In genomic region chr1:67651031-67651430, GRCh38 we compare ENCODE assay signal across 15 cellular contexts. TPM values are rescaled to one million over a fixed set of nuclear protein-coding genes. Genes with fewer than 3 reads are reported as not detected.
DNase-seq lines count a peak whose midpoint lies in the region; ATAC-seq and TF ChIP-seq lines count a peak whose summit lies in the region.
"Had no signal": no experiment of that assay in that cellular context is flagged by ENCODE, and none has a peak within 500 bp of the region (broad histone marks: within the 10 kb centered on the region; RNA-seq: fewer than 3 reads in every experiment).

No MANE protein-coding gene starts in this region.

- H3K79me1 ChIP-seq in mesendoderm (ENCODE audit: low read length) = no peaks in the 10 kb centered on the region

- intact Hi-C loops in Caco-2 (cut with micrococcal nuclease; ENCODE audit: unreplicated experiment) = no loop called here
- intact Hi-C loops in Panc1 (cut with micrococcal nuclease; ENCODE audit: unreplicated experiment) = no loop called here
- intact Hi-C loops in CD14-positive monocyte (cut with micrococcal nuclease) = no loop called here

- H4K5ac ChIP-seq in mesendoderm (ENCODE audit: low read length) = no peak overlapping the region

- H3K4me1 ChIP-seq in Caco-2 = peaks cover 35% of the 10 kb centered on the region
- peaks cover 10% of the 10 kb centered on the region for H3K4me1 ChIP-seq in GM23338 (ENCODE audit: insufficient read depth)
- H3K4me1 ChIP-seq in Panc1 (ENCODE audit: control insufficient read depth, insufficient read depth, low read length) = peaks cover 31% of the 10 kb centered on the region
- H3K4me1 ChIP-seq in mesendoderm (ENCODE audit: control insufficient read depth, low read depth, low read length) = peaks cover 9% of the 10 kb centered on the region
- peaks cover 8% of the 10 kb centered on the region for H3K4me1 ChIP-seq in endodermal cell (ENCODE audit: control insufficient read depth, insufficient read depth, low read length)

- POLR2A ChIA-PET in Caco-2 (lab: Charles Lee) = interaction anchor here (1.0 kb wide), 1 partner anchor 81 kb away, joined by 3 read pairs; no protein-coding TSS in a partner anchor
- POLR2A ChIA-PET in Panc1 (lab: Charles Lee) = no interaction called here

- no peaks in the 10 kb centered on the region for H4K20me1 ChIP-seq in GM23338 (replicated peaks; ENCODE audit: insufficient read depth)

- H3K4me2 ChIP-seq in GM23338 (no peak overlapping the region), mesendoderm (ENCODE audit: low read length) (no peak overlapping the region)

- H3K56ac ChIP-seq in mesendoderm (ENCODE audit: low read length) = no peak overlapping the region

- in situ Hi-C loops in Panc1 (cut with HindIII; ENCODE audit: low pct_unique_long_range_greater_than_20kb, low sequenced_read_pairs) = loop anchor here (25.0 kb wide), 1 partner anchor 114 kb away; no protein-coding TSS in a partner anchor

- no peak overlapping the region for H3K18ac ChIP-seq in mesendoderm (ENCODE audit: low read length)

- no peak overlapping the region for H2BK15ac ChIP-seq in mesendoderm (replicated peaks; ENCODE audit: low read depth)

- H3K9ac ChIP-seq in mesendoderm (ENCODE audit: low read length) (no peak overlapping the region), endodermal cell (ENCODE audit: extremely low read depth, low read length, poor library complexity, severe bottlenecking) (no peak overlapping the region)
- H3K9ac ChIP-seq: GM23248 had no signal

- no peak overlapping the region for H2BK120ac ChIP-seq in mesendoderm (ENCODE audit: low read depth, low read length)

- WGBS in mesendoderm (ENCODE audit: extremely low coverage, insufficient coverage, low lambda C conversion rate) = no CpG with 5 or more reads among the region's 3 CpGs
- WGBS in endodermal cell (ENCODE audit: insufficient coverage in 1 of 2, insufficient read length in 1 of 2), 2 experiments = 59 to 79% methylated on average over 2 to 3 of the region's 3 CpGs

- BruUV-seq in Caco-2 (replicated peaks; lab: Mats Ljungman, UMichigan) (no TSS peak), Panc1 (replicated peaks; lab: Mats Ljungman, UMichigan) (no TSS peak)

- H3K9me2 ChIP-seq in GM23338 (ENCODE audit: insufficient read depth) = no peaks in the 10 kb centered on the region

- H2AK5ac ChIP-seq in mesendoderm (ENCODE audit: low read length) = no peak overlapping the region

- no peaks in the 10 kb centered on the region; the same call in 1 of the 2 replicates for H3K9me3 ChIP-seq in Caco-2
- no peaks in the 10 kb centered on the region for H3K9me3 ChIP-seq in Panc1 (ENCODE audit: control insufficient read depth, insufficient read depth, low read depth, low read length)
- H3K9me3 ChIP-seq in endodermal cell (ENCODE audit: control insufficient read depth, low read length) = no peaks in the 10 kb centered on the region

- no peak overlapping the region for H2BK5ac ChIP-seq in mesendoderm (ENCODE audit: low read length)

- no peak overlapping the region for H4K8ac ChIP-seq in mesendoderm (ENCODE audit: low read depth, low read length)

- H3K27ac ChIP-seq in GM23338 (ENCODE audit: low read depth) = no peak overlapping the region
- peak overlapping the region; percentile 100; the same call in 1 of the 2 replicates for H3K27ac ChIP-seq in Panc1 (ENCODE audit: low read length)
- H3K27ac ChIP-seq in mesendoderm (ENCODE audit: low read depth, low read length) = no peak overlapping the region
- no peak overlapping the region for H3K27ac ChIP-seq in endodermal cell (ENCODE audit: low read depth, low read length)
- H3K27ac ChIP-seq: GM23248 had no signal

- H3K4me3 ChIP-seq in Caco-2 (ENCODE audit: low read depth, low read length) (no peak overlapping the region), GM23338 (no peak overlapping the region), Panc1 (ENCODE audit: low read depth in 2 of 2, low read length in 2 of 2) (no peak overlapping the region), mesendoderm (ENCODE audit: low read length) (no peak overlapping the region), endodermal cell (ENCODE audit: low read length) (no peak overlapping the region)
- H3K4me3 ChIP-seq: GM23248 had no signal

- CTCF ChIA-PET in Caco-2 (lab: Charles Lee) = interaction anchor here (1.5 kb wide), 1 partner anchor 109 kb away, joined by 4 read pairs; no protein-coding TSS in a partner anchor
- CTCF ChIA-PET in Panc1 (lab: Charles Lee) = no interaction called here

- H3K36me3 Mint-ChIP-seq in Caco-2 (ENCODE audit: insufficient read depth, unreplicated experiment) = no peaks in the 10 kb centered on the region
- H3K36me3 Mint-ChIP-seq in GM23338 (ENCODE audit: low read depth) = no peaks in the 10 kb centered on the region
- no peaks in the 10 kb centered on the region for H3K36me3 Mint-ChIP-seq in CD14-positive monocyte
- no peaks in the 10 kb centered on the region for H3K36me3 Mint-ChIP-seq in endodermal cell (ENCODE audit: low read depth)
- H3K36me3 Mint-ChIP-seq: CD8-positive, alpha-beta T cell had no signal

- H3K4ac ChIP-seq in mesendoderm (ENCODE audit: low read depth, low read length) = no peak overlapping the region

- H3K27me3 ChIP-seq in Caco-2 (replicated peaks; ENCODE audit: control insufficient read depth, insufficient read depth, low read length) (no peaks in the 10 kb centered on the region), GM23338 (ENCODE audit: insufficient read depth) (no peaks in the 10 kb centered on the region), Panc1 (ENCODE audit: control insufficient read depth, insufficient read depth, low read length) (no peaks in the 10 kb centered on the region), mesendoderm (ENCODE audit: insufficient read depth, low read length, poor library complexity) (no peaks in the 10 kb centered on the region), endodermal cell (ENCODE audit: control insufficient read depth, insufficient read depth, low read length, poor library complexity, severe bottlenecking) (no peaks in the 10 kb centered on the region)

- no peaks in the 10 kb centered on the region for H3F3A ChIP-seq in GM23338 (replicated peaks; ENCODE audit: low read depth)

- H3K27ac Mint-ChIP-seq in Caco-2 (ENCODE audit: unreplicated experiment) (peak overlapping the region; percentile 3), GM23338 (no peak overlapping the region), CD14-positive monocyte (peak overlapping the region in 1 of 7 donors; percentile 4), endodermal cell (no peak overlapping the region)
- H3K27ac Mint-ChIP-seq: B cell; CD8-positive, alpha-beta T cell had no signal

- H3K79me2 ChIP-seq in GM23338 (replicated peaks; ENCODE audit: insufficient read depth) (no peaks in the 10 kb centered on the region), mesendoderm (ENCODE audit: control insufficient read depth, insufficient read depth, low read length) (no peaks in the 10 kb centered on the region)

- H3K27me3 Mint-ChIP-seq in Caco-2 (ENCODE audit: insufficient read depth, unreplicated experiment) (no peaks in the 10 kb centered on the region), GM23338 (ENCODE audit: insufficient read depth, low read depth, poor library complexity) (peaks cover 2% of the 10 kb centered on the region), CD14-positive monocyte (ENCODE audit: low read depth in 3 of 3) (peaks cover 0 to 7% (median 0%) of the 10 kb centered on the region in 3 donors), endodermal cell (ENCODE audit: insufficient read depth) (peaks cover 2% of the 10 kb centered on the region)

- H3K4me1 Mint-ChIP-seq in Caco-2 (ENCODE audit: low read depth, unreplicated experiment) (peaks cover 18% of the 10 kb centered on the region), GM23338 (peaks cover 19% of the 10 kb centered on the region), CD14-positive monocyte (peaks cover 7% of the 10 kb centered on the region), endodermal cell (peaks cover 8% of the 10 kb centered on the region)
- H3K4me1 Mint-ChIP-seq: B cell had no signal

- no peak overlapping the region for H3K23ac ChIP-seq in mesendoderm (ENCODE audit: low read length)

- H3K9me3 Mint-ChIP-seq in Caco-2 (ENCODE audit: unreplicated experiment) (no peaks in the 10 kb centered on the region), GM23338 (no peaks in the 10 kb centered on the region; the same call in 2 of the 3 replicates), CD14-positive monocyte (no peaks in the 10 kb centered on the region), endodermal cell (no peaks in the 10 kb centered on the region)
- H3K9me3 Mint-ChIP-seq: CD8-positive, alpha-beta T cell had no signal

- ATAC-seq in GM23338 (no peak), Panc1 (no peak), GM21786 (IDR thresholded peaks at IDR 0.05; ENCODE audit: unreplicated experiment) (no peak)
- ATAC-seq: CD8-positive, alpha-beta T cell had no signal

- H3K4me3 Mint-ChIP-seq in Caco-2 (ENCODE audit: unreplicated experiment) (no peak overlapping the region), GM23338 (no peak overlapping the region), CD14-positive monocyte (no peak overlapping the region), endodermal cell (no peak overlapping the region)
- H3K4me3 Mint-ChIP-seq: B cell; CD8-positive, alpha-beta T cell had no signal

- DNase-seq in Caco-2 (no peak), GM23338 (ENCODE audit: low spot score) (no peak), Panc1 (ENCODE audit: low read depth, low spot score) (no peak), mesendoderm (peak; percentile 56), CD14-positive monocyte (ENCODE audit: low spot score) (no peak), endodermal cell (no peak)
- DNase-seq: C1 segment of cervical spinal cord; CD8-positive, alpha-beta T cell; COR-L47; DMS53; GF-D8; GM23248; H7 had no signal

- TF ChIP-seq CTCF in Caco-2 (IDR thresholded peaks at IDR 0.05; ENCODE audit: insufficient read depth in 1 of 2, low read depth in 1 of 2, low read length in 1 of 2, severe bottlenecking in 1 of 2, unreplicated experiment in 1 of 2) (no peak), GM23338 (conservative IDR thresholded peaks at IDR 0.05; ENCODE audit: low read depth in 2 of 2) (no peak), Panc1 (IDR thresholded peaks at IDR 0.05) (no peak), CD14-positive monocyte (IDR thresholded peaks at IDR 0.05) (no peak), endodermal cell (conservative IDR thresholded peaks at IDR 0.05) (no peak)

- H2AFZ ChIP-seq in GM23338 = 0 out of 2 replicates have a peak overlapping the region, but pooled peaks have one; percentile 24
- H2AFZ ChIP-seq: GM23248 had no signal

- H3K36me3 ChIP-seq in Caco-2 (ENCODE audit: control insufficient read depth, insufficient read depth, low read length) = no peaks in the 10 kb centered on the region
- H3K36me3 ChIP-seq in GM23338 (ENCODE audit: insufficient read depth) = no peaks in the 10 kb centered on the region
- H3K36me3 ChIP-seq in Panc1 (ENCODE audit: control insufficient read depth, insufficient read depth, low read length) = no peaks in the 10 kb centered on the region
- no peaks in the 10 kb centered on the region for H3K36me3 ChIP-seq in mesendoderm (ENCODE audit: control insufficient read depth, insufficient read depth, low read length)
- no peaks in the 10 kb centered on the region for H3K36me3 ChIP-seq in endodermal cell (ENCODE audit: control insufficient read depth, insufficient read depth, low read length)

RNA-seq across cellular contexts. Expression of gene GADD45A, which starts 34.0 kb away (rescaled TPM):
- total RNA-seq in Caco-2 (2022) (58.6 and 59.0 TPM in 2 replicates), Panc1 (2021; ENCODE audit: unreplicated experiment) (106 TPM), endodermal cell (10 to 100 TPM; 48.0 to 52.4 TPM)
- total RNA-seq in GM23338 (2014; rRNA removed; shearing (Covaris generic)) = 25.9 and 30.8 TPM in 2 replicates
- polyA plus RNA-seq in GM23338 (2016; fragmentation: Nextera tagmentation; extraction: Ambion mirVana) (36.2 and 39.5 TPM in 2 replicates), CD14-positive monocyte (1 to 10 TPM; 7.5 to 9.6 TPM)
- 91.6 TPM for polyA plus RNA-seq in Panc1 (2012; ENCODE audit: insufficient read length)
- polyA plus RNA-seq in mesendoderm (2013, experiment 1 of 2) = 33.2 TPM
- polyA plus RNA-seq in mesendoderm (2013, experiment 2 of 2) = 33.5 TPM
- polyA plus RNA-seq in endodermal cell (2013, experiment 1 of 2) = 31.4 TPM
- polyA plus RNA-seq in endodermal cell (2013, experiment 2 of 2) = 34.8 TPM
